In the genomic region with DNA sequence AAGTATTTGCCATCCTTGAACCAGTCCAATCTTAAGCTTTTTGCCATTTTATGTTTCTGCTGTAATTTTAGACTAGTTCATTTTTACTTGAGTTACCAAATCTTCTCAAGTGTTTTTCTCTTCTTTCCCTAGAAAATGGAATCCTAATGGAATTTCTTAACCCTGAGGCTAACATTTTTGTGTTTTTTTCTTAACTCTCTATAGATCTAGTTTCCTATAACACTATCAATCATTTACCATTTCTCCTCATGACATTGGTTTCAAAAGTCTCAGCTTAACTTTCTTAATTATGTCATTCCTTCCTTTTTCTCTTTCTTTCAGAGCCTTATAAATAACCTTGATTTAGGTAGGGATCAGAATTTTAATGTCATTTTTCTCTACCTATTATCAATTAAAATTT, we compare ENCODE assay signal across 20 cellular contexts. TPM values are rescaled to one million over a fixed set of nuclear protein-coding genes. Genes with fewer than 3 reads are reported as not detected.
DNase-seq lines count a peak whose midpoint lies in the region; ATAC-seq, FAIRE-seq and TF ChIP-seq lines count a peak whose summit lies in the region.
"Had no signal": no experiment of that assay in that cellular context is flagged by ENCODE, and none has a peak within 500 bp of the region (broad histone marks: within the 10 kb centered on the region; RNA-seq: fewer than 3 reads in every experiment).

No MANE protein-coding gene starts in this region.

- H3K9ac ChIP-seq in mesenchymal stem cell (ENCODE audit: low read length), result no peak overlapping the region
- no peak overlapping the region for H3K9ac ChIP-seq in kidney (ENCODE audit: low read length in 2 of 2)

- no peak overlapping the region for H3K23ac ChIP-seq in mesenchymal stem cell (ENCODE audit: low read length in 2 of 2)

- no peak for FAIRE-seq in kidney (lab: Jason Lieb, UNC)
- FAIRE-seq: colon had no signal

- no peak overlapping the region for H2BK120ac ChIP-seq in mesenchymal stem cell (ENCODE audit: low read depth, low read length)

- no peak overlapping the region for H3K18ac ChIP-seq in mesenchymal stem cell (ENCODE audit: low read depth in 1 of 2, low read length in 2 of 2)

- ATAC-seq in GM19438 (IDR thresholded peaks at IDR 0.05; ENCODE audit: low read depth, unreplicated experiment) (peak; percentile 68), HG03354 (IDR thresholded peaks at IDR 0.05; ENCODE audit: poor library complexity, severe bottlenecking, unreplicated experiment) (peak; percentile 63), HG03196 (IDR thresholded peaks at IDR 0.05; ENCODE audit: unreplicated experiment) (no peak)
- ATAC-seq: foreskin keratinocyte, left cardiac atrium, PC-3 had no signal

- no peak overlapping the region for H2BK15ac ChIP-seq in mesenchymal stem cell (ENCODE audit: low read depth, poor library complexity, severe bottlenecking)

- peaks cover 5% of the 10 kb centered on the region for H3K4me1 ChIP-seq in mesenchymal stem cell (ENCODE audit: control insufficient read depth, insufficient read depth, low read depth, low read length)
- H3K4me1 ChIP-seq in kidney (ENCODE audit: control insufficient read depth in 1 of 2, insufficient read depth in 1 of 2, low read depth in 1 of 2, low read length in 2 of 2), result peaks cover 0 to 8% of the 10 kb centered on the region in 2 donors
- H3K4me1 ChIP-seq: foreskin keratinocyte, SJSA1 had no signal

- H3K9me3 ChIP-seq in mesenchymal stem cell (ENCODE audit: control insufficient read depth, low read length) (no peaks in the 10 kb centered on the region), kidney (ENCODE audit: control insufficient read depth in 1 of 2, low read length in 2 of 2) (no peaks in the 10 kb centered on the region)
- H3K9me3 ChIP-seq: ovary, SJSA1 had no signal

- no peak overlapping the region for H2BK12ac ChIP-seq in mesenchymal stem cell (ENCODE audit: low read length in 2 of 2)

- no peak overlapping the region for H3K4me2 ChIP-seq in mesenchymal stem cell (ENCODE audit: low read length, poor library complexity, severe bottlenecking)

- no peak overlapping the region for H2AK5ac ChIP-seq in mesenchymal stem cell (ENCODE audit: low read length, severe bottlenecking)

- no peak overlapping the region for H4K91ac ChIP-seq in mesenchymal stem cell (ENCODE audit: low read length)

- no peak overlapping the region for H4K8ac ChIP-seq in mesenchymal stem cell (ENCODE audit: low read length)

- H3K27ac ChIP-seq in mesenchymal stem cell (ENCODE audit: low read length, poor library complexity, severe bottlenecking), result peak overlapping the region; percentile 70
- H3K27ac ChIP-seq in kidney (ENCODE audit: low read depth in 2 of 2, low read length in 2 of 2), result no peak overlapping the region
- H3K27ac ChIP-seq: foreskin keratinocyte, ovary, SJSA1 had no signal

- peaks cover 24% of the 10 kb centered on the region for H3K79me1 ChIP-seq in mesenchymal stem cell (replicated peaks; ENCODE audit: low read length, poor library complexity, severe bottlenecking)

- no peak for TF ChIP-seq CTCF in kidney (IDR thresholded peaks at IDR 0.05; ENCODE audit: borderline replicate concordance, extremely low read depth, insufficient read depth)

- H2BK5ac ChIP-seq in mesenchymal stem cell (ENCODE audit: low read depth, low read length, poor library complexity, severe bottlenecking), result no peak overlapping the region

- no peak overlapping the region for H3K4ac ChIP-seq in mesenchymal stem cell (ENCODE audit: low read depth in 1 of 2, low read length in 2 of 2)

- no peaks in the 10 kb centered on the region for H3K27me3 ChIP-seq in mesenchymal stem cell (ENCODE audit: control insufficient read depth in 1 of 2, insufficient read depth in 1 of 2, low read length in 2 of 2)
- H3K27me3 ChIP-seq: foreskin keratinocyte, ovary, SJSA1 had no signal

- intact Hi-C loops in kidney (cut with DNase I), result no loop called here

- in situ Hi-C loops in ACHN (cut with HindIII; ENCODE audit: low pct_ligation_motif_present, low pct_unique_long_range_greater_than_20kb, low sequenced_read_pairs), result no loop called here

- peak; percentile 36 for DNase-seq in EH (ENCODE audit: low read depth)
- DNase-seq in mesenchymal stem cell, result no peak
- DNase-seq in ACHN, result no peak
- DNase-seq in kidney, result no peak
- no peak for DNase-seq in NOMO-1 treated with DMSO at 0.1 percent for 48 hours (lab: John Stamatoyannopoulos, UW; ENCODE audit: unreplicated experiment)
- DNase-seq: activated CD4-positive, alpha-beta T cell treated with anti-CD3 and anti-CD28 coated beads for 4 hours; activated naive CD4-positive, alpha-beta T cell treated with anti-CD3 and anti-CD28 coated beads for 36 hours; foreskin keratinocyte; GOT3; KG1; left cardiac atrium; ovary; PC-3; stimulated activated CD4-positive, alpha-beta T cell treated with anti-CD3 and anti-CD28 coated beads, Interleukin-4, amount 100 ng/mL, for 4 hours; T-helper 9 cell had no signal

- H3K14ac ChIP-seq in mesenchymal stem cell (ENCODE audit: low read length in 2 of 2), result no peak overlapping the region

- H3K4me3 ChIP-seq in mesenchymal stem cell (ENCODE audit: insufficient read depth in 1 of 2, low read depth in 1 of 2, low read length in 2 of 2), result no peak overlapping the region
- H3K4me3 ChIP-seq in kidney (ENCODE audit: low read length in 2 of 2), result no peak overlapping the region
- H3K4me3 ChIP-seq: ovary, SJSA1 had no signal

- H2AFZ ChIP-seq in mesenchymal stem cell (ENCODE audit: low read depth, low read length), result no peak overlapping the region

- peaks cover 22 to 84% of the 10 kb centered on the region in 2 experiments for H3K36me3 ChIP-seq in mesenchymal stem cell (ENCODE audit: control insufficient read depth in 1 of 2, insufficient read depth in 2 of 2, low read depth in 1 of 2, low read length in 2 of 2)
- peaks cover 11 to 29% of the 10 kb centered on the region in 2 donors for H3K36me3 ChIP-seq in kidney (ENCODE audit: control insufficient read depth in 1 of 2, insufficient read depth in 2 of 2, low read length in 2 of 2)
- H3K36me3 ChIP-seq: ovary had no signal

RNA-seq across cellular contexts. Expression of a gene that starts 54.8 kb away (rescaled TPM):
- 51.6 TPM for polyA plus RNA-seq in mesenchymal stem cell (2013, experiment 1 of 2)
- 50.6 TPM for polyA plus RNA-seq in mesenchymal stem cell (2013, experiment 2 of 2)
- total RNA-seq in kidney, result 99.3 TPM
- 28.8 TPM for polyA plus RNA-seq in kidney (ENCODE audit: insufficient read depth, low read depth, low replicate concordance)
